In genomic region chr14:94612174-94612573, GRCh38 we compare ENCODE assay signal across 1 cellular context.
TF ChIP-seq lines count a peak whose summit lies in the region.

Gene SERPINA3, plus strand, starts transcription at chr14:94612391. Its CDS starts 2,051 bp downstream, at chr14:94614442.

TF ChIP-seq in HCT116, 20 proteins besides CTCF, POLR2A, EP300 and RAD21 (continued from another document):
- TF ChIP-seq ZBTB33 (IDR thresholded peaks at IDR 0.05; ENCODE audit: extremely low read depth, insufficient replicate concordance, low read length) (no peak), FOSL1 (IDR thresholded peaks at IDR 0.05; ENCODE audit: low read depth) (no peak)
- TF ChIP-seq, protein P1, sequence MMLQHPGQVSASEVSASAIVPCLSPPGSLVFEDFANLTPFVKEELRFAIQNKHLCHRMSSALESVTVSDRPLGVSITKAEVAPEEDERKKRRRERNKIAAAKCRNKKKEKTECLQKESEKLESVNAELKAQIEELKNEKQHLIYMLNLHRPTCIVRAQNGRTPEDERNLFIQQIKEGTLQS (IDR thresholded peaks at IDR 0.05) = no peak
TF ChIP-seq in HCT116: peak in this region for 0.
